In genomic region chr10:74021248-74022055, GRCh38 we compare ENCODE assay signal across 1 cellular context.
TF ChIP-seq lines count a peak whose summit lies in the region.

No MANE protein-coding gene starts in this region.

TF ChIP-seq in K562, 482 proteins besides CTCF, POLR2A, EP300 and RAD21 (continued from another document and continues in another):
- TF ChIP-seq THRB (CRISPR knock-in tag; conservative IDR thresholded peaks at IDR 0.05) (0 out of 2 replicates have a peak, but pooled peaks have one; percentile 25), NRF1 (conservative IDR thresholded peaks at IDR 0.05 in 1 of 2, IDR thresholded peaks at IDR 0.05 in 1 of 2) (no peak), POLR2B (IDR thresholded peaks at IDR 0.05; ENCODE audit: low read depth, partially characterized antibody) (peak; percentile 32), GTF3C2 (IDR thresholded peaks at IDR 0.05; ENCODE audit: borderline replicate concordance, extremely low read depth, insufficient read length) (no peak), CTBP1 (IDR thresholded peaks at IDR 0.05; ENCODE audit: borderline replicate concordance) (peak; percentile 21; the same call in 1 of the 2 replicates), ZBTB34 (CRISPR knock-in tag; IDR thresholded peaks at IDR 0.05) (peak; percentile 91), GABPA (tag; conservative IDR thresholded peaks at IDR 0.05; ENCODE audit: low read depth) (peak; percentile 17; the same call in 1 of the 2 replicates), ZNF511 (CRISPR knock-in tag; IDR thresholded peaks at IDR 0.05) (no peak), ZFPM2 (CRISPR knock-in tag; IDR thresholded peaks at IDR 0.05) (no peak), NFATC3 (IDR thresholded peaks at IDR 0.05) (peak; percentile 93), CREBBP (IDR thresholded peaks at IDR 0.05; ENCODE audit: low read depth, low read length) (no peak), CSDE1 (IDR thresholded peaks at IDR 0.05) (no peak), NFE2L1 (tag; IDR thresholded peaks at IDR 0.05; ENCODE audit: borderline replicate concordance, low read depth) (0 out of 2 replicates have a peak, but pooled peaks have one; percentile 23), ZNF75A (CRISPR knock-in tag; IDR thresholded peaks at IDR 0.05) (no peak), CBFA2T3 (IDR thresholded peaks at IDR 0.05) (peak; percentile 92), TAF15 (IDR thresholded peaks at IDR 0.05; ENCODE audit: low read depth, low read length) (no peak), RBBP5 (IDR thresholded peaks at IDR 0.05; ENCODE audit: borderline replicate concordance, insufficient read depth, low read length, poor library complexity, severe bottlenecking) (no peak), HNRNPH1 (optimal IDR thresholded peaks at IDR 0.05; ENCODE audit: low read depth, low read length) (no peak), TCF7L2 (IDR thresholded peaks at IDR 0.05; ENCODE audit: low read depth, low read length) (no peak), MTA2 (IDR thresholded peaks at IDR 0.05; ENCODE audit: low read depth) (peak; percentile 71), YBX1 (IDR thresholded peaks at IDR 0.05) (no peak), CXXC5 (CRISPR knock-in tag; IDR thresholded peaks at IDR 0.05) (no peak; the same call in 1 of the 2 replicates), PHF21A (IDR thresholded peaks at IDR 0.05; ENCODE audit: borderline replicate concordance, low read depth) (no peak), MIER1 (IDR thresholded peaks at IDR 0.05; ENCODE audit: low read depth) (0 out of 2 replicates have a peak, but pooled peaks have one; percentile 28), RBM22 (IDR thresholded peaks at IDR 0.05; ENCODE audit: low read depth, low read length, poor library complexity, severe bottlenecking) (no peak), HCFC1 (IDR thresholded peaks at IDR 0.05; ENCODE audit: low read depth, low read length) (no peak), ELK1 (CRISPR knock-in tag; IDR thresholded peaks at IDR 0.05) (no peak), KAT7 (CRISPR knock-in tag; IDR thresholded peaks at IDR 0.05; ENCODE audit: borderline replicate concordance) (peak; percentile 54; the same call in 1 of the 2 replicates), GTF2E2 (tag; IDR thresholded peaks at IDR 0.05) (peak; percentile 88; the same call in 1 of the 2 replicates), ZNF253 (CRISPR knock-in tag; conservative IDR thresholded peaks at IDR 0.05) (0 out of 2 replicates have a peak, but pooled peaks have one; percentile 14), GTF2A2 (tag; IDR thresholded peaks at IDR 0.05) (no peak), KLF10 (CRISPR knock-in tag; IDR thresholded peaks at IDR 0.05) (no peak), PPARD (CRISPR knock-in tag; IDR thresholded peaks at IDR 0.05) (no peak), BRF1 (IDR thresholded peaks at IDR 0.05; ENCODE audit: borderline replicate concordance, extremely low read depth, insufficient read length) (no peak), E2F5 (CRISPR knock-in tag; IDR thresholded peaks at IDR 0.05) (no peak), ELF2 (CRISPR knock-in tag; IDR thresholded peaks at IDR 0.05) (peak; percentile 55; the same call in 1 of the 2 replicates), ZNF444 (CRISPR knock-in tag; IDR thresholded peaks at IDR 0.05) (0 out of 2 replicates have a peak, but pooled peaks have one; percentile 1), JUNB (CRISPR knock-in tag; conservative IDR thresholded peaks at IDR 0.05) (0 out of 2 replicates have a peak, but pooled peaks have one; percentile 58), ZNF589 (CRISPR knock-in tag; IDR thresholded peaks at IDR 0.05; ENCODE audit: low read depth) (peak; percentile 93), PATZ1 (CRISPR knock-in tag; IDR thresholded peaks at IDR 0.05; ENCODE audit: borderline replicate concordance) (no peak), MCM5 (IDR thresholded peaks at IDR 0.05; ENCODE audit: low read depth) (no peak), NBN (IDR thresholded peaks at IDR 0.05; ENCODE audit: low read depth) (peak; percentile 41; the same call in 1 of the 2 replicates), HMBOX1 (IDR thresholded peaks at IDR 0.05) (peak; percentile 89), MBD1 (CRISPR knock-in tag; IDR thresholded peaks at IDR 0.05) (no peak), ZNF695 (CRISPR knock-in tag; IDR thresholded peaks at IDR 0.05) (no peak), CC2D1A (IDR thresholded peaks at IDR 0.05) (peak; percentile 7; the same call in 1 of the 2 replicates)
- TF ChIP-seq, protein P1, sequence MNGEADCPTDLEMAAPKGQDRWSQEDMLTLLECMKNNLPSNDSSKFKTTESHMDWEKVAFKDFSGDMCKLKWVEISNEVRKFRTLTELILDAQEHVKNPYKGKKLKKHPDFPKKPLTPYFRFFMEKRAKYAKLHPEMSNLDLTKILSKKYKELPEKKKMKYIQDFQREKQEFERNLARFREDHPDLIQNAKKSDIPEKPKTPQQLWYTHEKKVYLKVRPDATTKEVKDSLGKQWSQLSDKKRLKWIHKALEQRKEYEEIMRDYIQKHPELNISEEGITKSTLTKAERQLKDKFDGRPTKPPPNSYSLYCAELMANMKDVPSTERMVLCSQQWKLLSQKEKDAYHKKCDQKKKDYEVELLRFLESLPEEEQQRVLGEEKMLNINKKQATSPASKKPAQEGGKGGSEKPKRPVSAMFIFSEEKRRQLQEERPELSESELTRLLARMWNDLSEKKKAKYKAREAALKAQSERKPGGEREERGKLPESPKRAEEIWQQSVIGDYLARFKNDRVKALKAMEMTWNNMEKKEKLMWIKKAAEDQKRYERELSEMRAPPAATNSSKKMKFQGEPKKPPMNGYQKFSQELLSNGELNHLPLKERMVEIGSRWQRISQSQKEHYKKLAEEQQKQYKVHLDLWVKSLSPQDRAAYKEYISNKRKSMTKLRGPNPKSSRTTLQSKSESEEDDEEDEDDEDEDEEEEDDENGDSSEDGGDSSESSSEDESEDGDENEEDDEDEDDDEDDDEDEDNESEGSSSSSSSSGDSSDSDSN (IDR thresholded peaks at IDR 0.05; ENCODE audit: borderline replicate concordance in 1 of 2, low read depth in 2 of 2, low read length in 2 of 2): no peak
- TF ChIP-seq, protein P2, sequence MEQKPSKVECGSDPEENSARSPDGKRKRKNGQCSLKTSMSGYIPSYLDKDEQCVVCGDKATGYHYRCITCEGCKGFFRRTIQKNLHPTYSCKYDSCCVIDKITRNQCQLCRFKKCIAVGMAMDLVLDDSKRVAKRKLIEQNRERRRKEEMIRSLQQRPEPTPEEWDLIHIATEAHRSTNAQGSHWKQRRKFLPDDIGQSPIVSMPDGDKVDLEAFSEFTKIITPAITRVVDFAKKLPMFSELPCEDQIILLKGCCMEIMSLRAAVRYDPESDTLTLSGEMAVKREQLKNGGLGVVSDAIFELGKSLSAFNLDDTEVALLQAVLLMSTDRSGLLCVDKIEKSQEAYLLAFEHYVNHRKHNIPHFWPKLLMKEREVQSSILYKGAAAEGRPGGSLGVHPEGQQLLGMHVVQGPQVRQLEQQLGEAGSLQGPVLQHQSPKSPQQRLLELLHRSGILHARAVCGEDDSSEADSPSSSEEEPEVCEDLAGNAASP (IDR thresholded peaks at IDR 0.05): no peak
- TF ChIP-seq, protein P3, sequence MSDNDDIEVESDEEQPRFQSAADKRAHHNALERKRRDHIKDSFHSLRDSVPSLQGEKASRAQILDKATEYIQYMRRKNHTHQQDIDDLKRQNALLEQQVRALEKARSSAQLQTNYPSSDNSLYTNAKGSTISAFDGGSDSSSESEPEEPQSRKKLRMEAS (CRISPR knock-in tag; IDR thresholded peaks at IDR 0.05): no peak
